Comparison of ENCODE assay signal across 10 cellular contexts in the genomic region with DNA sequence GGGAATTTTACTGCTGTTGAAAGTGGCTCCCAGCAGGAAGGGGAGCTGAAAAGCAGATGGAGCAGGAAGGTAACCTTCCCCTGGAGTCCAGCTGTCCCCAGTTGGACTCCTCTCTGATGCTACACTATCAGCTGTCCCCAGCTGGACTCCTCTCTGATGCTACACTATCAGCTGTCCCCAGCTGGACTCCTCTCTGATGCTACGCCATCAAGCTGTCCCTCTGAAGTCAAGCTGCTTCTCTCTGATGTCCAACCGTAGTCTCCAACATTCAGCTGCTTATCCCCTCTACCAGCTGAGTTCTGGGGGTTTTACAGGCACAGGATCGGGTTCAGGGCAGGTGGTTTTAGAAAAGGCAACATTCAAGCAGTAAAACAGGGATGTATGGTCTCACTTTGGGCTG. TPM values are rescaled to one million over a fixed set of nuclear protein-coding genes. Genes with fewer than 3 reads are reported as not detected.
"Had no signal": no experiment of that assay in that cellular context is flagged by ENCODE, and none has a peak within 500 bp of the region (broad histone marks: within the 10 kb centered on the region; RNA-seq: fewer than 3 reads in every experiment).

No MANE protein-coding gene starts in this region.

- H3K27ac ChIP-seq: HL-60 had no signal

- H3K4me3 ChIP-seq: GM23338 had no signal

- H3K4me2 ChIP-seq: GM23338 had no signal

- H3K27ac Mint-ChIP-seq: GM23338, H9, HFFc6, IgD-negative memory B cell had no signal

- H2AFZ ChIP-seq: GM23338 had no signal

- FAIRE-seq: H1, H54, HepG2 had no signal

- ATAC-seq: GM23338, HepG2 had no signal

- H3K4me3 Mint-ChIP-seq: GM23338, H9, HFFc6, IgD-negative memory B cell had no signal

- H3K4me1 Mint-ChIP-seq: GM23338, H9 had no signal

- DNase-seq: H9, HCEC 1CT, HFFc6, KG1 had no signal

RNA-seq across cellular contexts. Expression of a gene that starts 37.4 kb away (rescaled TPM):
- total RNA-seq: HepG2 had no signal
